In genomic region chr11:63681208-63682044, GRCh38 we compare ENCODE assay signal across 8 cellular contexts. TPM values are rescaled to one million over a fixed set of nuclear protein-coding genes. Genes with fewer than 3 reads are reported as not detected.
DNase-seq lines count a peak whose midpoint lies in the region; ATAC-seq and TF ChIP-seq lines count a peak whose summit lies in the region.

Gene RTN3 (plus strand): TSS chr11:63681500. CDS start chr11:63681637, 137 bp downstream.

- no peak within 1 kb of the TSS for H3K4me3 ChIP-seq in KMS-11 (IDR thresholded peaks at IDR 0.05; ENCODE audit: insufficient read depth, low read depth, low read length)
- peak within 1 kb of the TSS; percentile 58 to 92 (median 82) for H3K4me3 ChIP-seq in Peyer's patch
- H3K4me3 ChIP-seq in esophagus muscularis mucosa, result peak within 1 kb of the TSS; percentile 74 to 93 (median 90)
- peak within 1 kb of the TSS; percentile 74 to 97 for H3K4me3 ChIP-seq in muscle layer of duodenum (ENCODE audit: low read depth in 1 of 2, low read length in 2 of 2)

- peak within 1 kb of the TSS; percentile 53; the same call in 1 of the 2 replicates for H3K9ac ChIP-seq in KMS-11

- DNase-seq in DMS53 treated with DMSO at 0.1 percent for 48 hours (lab: John Stamatoyannopoulos, UW; ENCODE audit: unreplicated experiment) (peak; percentile 95), Peyer's patch (peak; percentile 92 to 99 (median 99)), esophagus muscularis mucosa (ENCODE audit: extremely low spot score) (peak; percentile 98)
- DNase-seq in activated T-cell treated with anti-CD3 and anti-CD28 coated beads, Interleukin-2, amount 50 U/mL, for 48 hours, result peak; percentile 98 to 99
- DNase-seq in stimulated activated CD8-positive, alpha-beta memory T cell treated with anti-CD3 and anti-CD28 coated beads, Interleukin-7, amount 100 ng/mL, for 4 hours (ENCODE audit: low read depth in 2 of 2), result peak; percentile 95 to 98

- H4K20me1 ChIP-seq in KMS-11 (ENCODE audit: insufficient read depth), result peaks cover 6% of the 10 kb centered on the region; the same call in 1 of the 2 replicates

- H3K27ac ChIP-seq in KMS-11 (peak within 1 kb of the TSS; percentile 73), Peyer's patch (peak within 1 kb of the TSS; percentile 89 to 96 (median 93)), esophagus muscularis mucosa (replicated peaks in 1 of 4) (peak within 1 kb of the TSS; percentile 95 to 97 (median 96)), muscle layer of duodenum (ENCODE audit: low read length) (peak within 1 kb of the TSS; percentile 86)

- intact Hi-C loops in esophagus muscularis mucosa (cut with DNase I), result no loop called here

- no peak for TF ChIP-seq EP300 in esophagus muscularis mucosa (IDR thresholded peaks at IDR 0.05)

- TF ChIP-seq CTCF in KMS-11 (conservative IDR thresholded peaks at IDR 0.05; ENCODE audit: low read depth, low read length), result no peak
- peak in 4 of 6 experiments; percentile 11 to 39 (median 30) for TF ChIP-seq CTCF in Peyer's patch (IDR thresholded peaks at IDR 0.05)
- peak in 2 of 3 experiments; percentile 56 to 64 for TF ChIP-seq CTCF in esophagus muscularis mucosa (IDR thresholded peaks at IDR 0.05)

- no peaks in the 10 kb centered on the region for H3K36me3 ChIP-seq in KMS-11 (ENCODE audit: insufficient read depth)
- H3K36me3 ChIP-seq in Peyer's patch, result no peaks in the 10 kb centered on the region
- H3K36me3 ChIP-seq in esophagus muscularis mucosa, result no peaks in the 10 kb centered on the region
- H3K36me3 ChIP-seq in muscle layer of duodenum (ENCODE audit: control insufficient read depth in 1 of 2, insufficient read depth in 2 of 2, low read length in 2 of 2), result peaks cover 0 to 3% of the 10 kb centered on the region in 2 donors

- H3K9me3 ChIP-seq in Peyer's patch (no peaks in the 10 kb centered on the region), esophagus muscularis mucosa (no peaks in the 10 kb centered on the region), muscle layer of duodenum (ENCODE audit: control insufficient read depth in 1 of 2, low read length in 2 of 2) (no peaks in the 10 kb centered on the region)

- peak within 1 kb of the TSS; percentile 94 for H2AFZ ChIP-seq in KMS-11 (ENCODE audit: low read depth)

- peak; percentile 96 to 97 for TF ChIP-seq POLR2A in Peyer's patch (IDR thresholded peaks at IDR 0.05)
- peak; percentile 86 for TF ChIP-seq POLR2A in esophagus muscularis mucosa (IDR thresholded peaks at IDR 0.05; ENCODE audit: low read depth)

- H3K4me2 ChIP-seq in KMS-11, result peak within 1 kb of the TSS; percentile 98

- ATAC-seq in GM21737 (IDR thresholded peaks at IDR 0.05; ENCODE audit: unreplicated experiment), result peak; percentile 86

- peaks cover 44% of the 10 kb centered on the region for H3K79me2 ChIP-seq in KMS-11 (ENCODE audit: insufficient read depth, low read depth)

- WGBS in esophagus muscularis mucosa, result under 1% methylated on average over 34 of the region's 81 CpGs

- no peaks in the 10 kb centered on the region for H3K27me3 ChIP-seq in KMS-11 (ENCODE audit: insufficient read depth, low read depth)
- H3K27me3 ChIP-seq in Peyer's patch, result no peaks in the 10 kb centered on the region
- no peaks in the 10 kb centered on the region for H3K27me3 ChIP-seq in esophagus muscularis mucosa
- H3K27me3 ChIP-seq in muscle layer of duodenum (ENCODE audit: low read depth, low read length), result no peaks in the 10 kb centered on the region

- H3K4me1 ChIP-seq in KMS-11 (ENCODE audit: low read depth, poor library complexity, severe bottlenecking) (peaks cover 30% of the 10 kb centered on the region), Peyer's patch (peaks cover 0 to 25% (median 2%) of the 10 kb centered on the region in 4 donors), esophagus muscularis mucosa (peaks cover 21 to 48% (median 44%) of the 10 kb centered on the region in 4 donors), muscle layer of duodenum (ENCODE audit: control insufficient read depth in 1 of 2, insufficient read depth in 2 of 2, low read length in 2 of 2) (peaks cover 13 to 34% of the 10 kb centered on the region in 2 donors)

RNA-seq across cellular contexts. Expression of gene RTN3, which starts in this region (rescaled TPM):
- 100 to 1,000 TPM in 3 of 4 donors, 10 to 100 TPM in 1; 47.9 to 132 (median 101) TPM for total RNA-seq in Peyer's patch
- 10 to 100 TPM; 79.5 to 97.4 (median 87.1) TPM for total RNA-seq in esophagus muscularis mucosa
